23 cellular contexts compared by ENCODE assay signal in genomic region chr6:13491538-13491937, GRCh38.
"Had no signal": no experiment of that assay in that cellular context is flagged by ENCODE, and none has a peak within 500 bp of the region (broad histone marks: within the 10 kb centered on the region; RNA-seq: fewer than 3 reads in every experiment).

No MANE protein-coding gene starts in this region.

- ATAC-seq: HepG2, T-cell had no signal

- H3K9me3 ChIP-seq: SJSA1 had no signal

- H3K4me3 Mint-ChIP-seq: T-cell had no signal

- H3K9ac ChIP-seq: KMS-11 had no signal

- H3K27me3 Mint-ChIP-seq: T-cell had no signal

- H3K4me2 ChIP-seq: KMS-11 had no signal

- H3K27me3 ChIP-seq: SJSA1 had no signal

- H3K36me3 Mint-ChIP-seq: T-cell had no signal

- H3K36me3 ChIP-seq: SJSA1 had no signal

- H3K27ac ChIP-seq: KMS-11, SJSA1, SK-N-MC had no signal

- H3K4me3 ChIP-seq: SJSA1, SK-N-MC had no signal

- DNase-seq: IMR-90, MM.1S, NCI-H1105, NCI-H1417, NCI-H146, NCI-H1694 treated with DMSO at 0.1 percent for 48 hours, NCI-H1930, NCI-H2081, NCI-H2107, NCI-H2227 treated with DMSO at 0.1 percent for 48 hours, NCI-H446, NCI-H510A, NCI-H524 treated with DMSO at 0.1 percent for 48 hours, NCI-H69, NCI-H774, Right ventricle myocardium superior, RPMI8226, SIG-M5, T-cell had no signal

- H3K27ac Mint-ChIP-seq: T-cell had no signal

- H3K9me3 Mint-ChIP-seq: T-cell had no signal
